ENCODE assay signal across 8 cellular contexts in genomic region chr7:76437873-76438272, GRCh38. TPM values are rescaled to one million over a fixed set of nuclear protein-coding genes. Genes with fewer than 3 reads are reported as not detected.
DNase-seq lines count a peak whose midpoint lies in the region; ATAC-seq and TF ChIP-seq lines count a peak whose summit lies in the region.
"Not testable (repeated sequence)": the region's sequence is repeated elsewhere in the genome, so short reads cannot be mapped to it uniquely, and the experiment has no call there.

No MANE protein-coding gene starts in this region.

- TF ChIP-seq CTCF in epithelial cell of proximal tubule (conservative IDR thresholded peaks at IDR 0.05; ENCODE audit: low read depth, low read length) (peak; percentile 64), mucosa of descending colon (IDR thresholded peaks at IDR 0.05) (peak; percentile 19)

- H3K9me3 ChIP-seq in mucosa of descending colon: not testable (repeated sequence)

- H3K36me3 ChIP-seq in mucosa of descending colon (ENCODE audit: low read depth): not testable (repeated sequence)

- H3K4me3 ChIP-seq in epithelial cell of proximal tubule (ENCODE audit: low read depth, low read length); mucosa of descending colon: not testable (repeated sequence)

- intact Hi-C loops in mucosa of descending colon (cut with DNase I, micrococcal nuclease): not testable (repeated sequence)

- not testable (repeated sequence) for H3K4me1 ChIP-seq in mucosa of descending colon (ENCODE audit: low read depth)

- ATAC-seq in GM21786 (IDR thresholded peaks at IDR 0.05; ENCODE audit: unreplicated experiment) (peak; percentile 77), mucosa of descending colon (peak; percentile 87)

- peak; percentile 27 for DNase-seq in DMS79 (lab: John Stamatoyannopoulos, UW)
- DNase-seq in M059J (ENCODE audit: low read depth): peak; percentile 85
- DNase-seq in OCI-M2 (lab: John Stamatoyannopoulos, UW; ENCODE audit: unreplicated experiment): peak; percentile 16
- DNase-seq in activated T-cell treated with anti-CD3 and anti-CD28 coated beads for 24 hours (ENCODE audit: low read depth): peak; percentile 51
- peak; percentile 63 for DNase-seq in epithelial cell of proximal tubule (ENCODE audit: low read depth)
- peak; percentile 59 to 88 (median 62) for DNase-seq in mucosa of descending colon
- DNase-seq in stimulated activated CD8-positive, alpha-beta memory T cell treated with anti-CD3 and anti-CD28 coated beads, Interleukin-2, amount 100 ng/mL, for 1 hour (ENCODE audit: low read depth in 2 of 2): peak; percentile 17 to 24

RNA-seq across cellular contexts. Expression of gene ZP3, which starts 13.1 kb away (rescaled TPM):
- total RNA-seq in M059J (2014; rRNA removed; shearing (Covaris generic)): 1.9 and 3.6 TPM in 2 replicates
- total RNA-seq in epithelial cell of proximal tubule (0.87 and 4.7 TPM in 2 replicates), mucosa of descending colon (10 to 100 TPM in 2 of 3 donors, 1 to 10 TPM in 1; 4.4 to 16.1 (median 10.8) TPM)

RNA-seq across cellular contexts. Expression of gene DTX2, which starts 23.6 kb away (rescaled TPM):
- total RNA-seq in M059J (2014; rRNA removed; shearing (Covaris generic)): 14.1 and 21.9 TPM in 2 replicates
- total RNA-seq in epithelial cell of proximal tubule: 11.5 and 12.3 TPM in 2 replicates
- 10 to 100 TPM; 52.3 to 91.6 (median 83.7) TPM for total RNA-seq in mucosa of descending colon

RNA-seq across cellular contexts. Expression of gene SSC4D, which starts 28.4 kb away (rescaled TPM):
- total RNA-seq in M059J (2014; rRNA removed; shearing (Covaris generic)): 0.39 and 0.44 TPM in 2 replicates
- total RNA-seq in epithelial cell of proximal tubule (1.2 and 2.1 TPM in 2 replicates), mucosa of descending colon (under 1 TPM in 2 of 3 donors, not detected in 1; 0.32 to 0.72 TPM)

Comparison
In these comparisons a context has a peak if more than half of its experiments do, and no peak if none do; other contexts are left out.
1. DNase-seq: peak in every context shown above with its lines; median percentile 85 in M059J; 63 in epithelial cell of proximal tubule; 62 in mucosa of descending colon; 51 in activated T-cell treated with anti-CD3 and anti-CD28 coated beads for 24 hours; 27 in DMS79; 20 in stimulated activated CD8-positive, alpha-beta memory T cell treated with anti-CD3 and anti-CD28 coated beads, Interleukin-2, amount 100 ng/mL, for 1 hour; 16 in OCI-M2.